ENCODE assay signal across 1 cellular context in the genomic region with DNA sequence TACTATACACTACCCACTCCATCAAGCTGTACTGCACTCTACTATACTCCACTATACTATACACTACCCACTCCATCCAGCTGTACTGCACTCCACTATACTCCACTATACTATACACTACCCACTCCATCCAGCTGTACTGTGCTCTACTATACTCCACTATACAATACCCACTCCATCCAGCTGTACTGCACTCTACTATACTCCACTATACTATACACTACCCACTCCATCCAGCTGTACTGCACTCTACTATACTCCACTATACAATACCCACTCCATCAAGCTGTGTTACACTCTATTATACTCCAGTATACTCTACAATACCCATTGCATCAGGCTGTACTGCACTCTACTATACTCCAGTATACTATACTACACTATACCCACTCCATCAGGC. TPM values are rescaled to one million over a fixed set of nuclear protein-coding genes. Genes with fewer than 3 reads are reported as not detected.
"Had no signal": no experiment of that assay in that cellular context is flagged by ENCODE, and none has a peak within 500 bp of the region (broad histone marks: within the 10 kb centered on the region; RNA-seq: fewer than 3 reads in every experiment).

No MANE protein-coding gene starts in this region.

RNA-seq across cellular contexts. Expression of gene ADRA2C, which starts 48.7 kb away (rescaled TPM):
- total RNA-seq: mononuclear cell had no signal
